Comparison of ENCODE assay signal across 12 cellular contexts in genomic region chr3:41808152-41808551, GRCh38.
DNase-seq lines count a peak whose midpoint lies in the region; ATAC-seq, FAIRE-seq and TF ChIP-seq lines count a peak whose summit lies in the region.
"Had no signal": no experiment of that assay in that cellular context is flagged by ENCODE, and none has a peak within 500 bp of the region (broad histone marks: within the 10 kb centered on the region; RNA-seq: fewer than 3 reads in every experiment).

No MANE protein-coding gene starts in this region.

- peak; percentile 76 for ATAC-seq in left lung
- no peak for ATAC-seq in psoas muscle
- no peak for ATAC-seq in HG03196 (IDR thresholded peaks at IDR 0.05; ENCODE audit: unreplicated experiment)

- H3K4me3 ChIP-seq in bronchial epithelial cell (ENCODE audit: low read depth, low read length) (no peak overlapping the region), left lung (no peak overlapping the region), psoas muscle (no peak overlapping the region), dorsolateral prefrontal cortex (no peak overlapping the region)

- H3K4me1 ChIP-seq in left lung = no peaks in the 10 kb centered on the region
- H3K4me1 ChIP-seq in psoas muscle = no peaks in the 10 kb centered on the region

- no peak overlapping the region for H3K27ac ChIP-seq in left lung
- no peak overlapping the region for H3K27ac ChIP-seq in psoas muscle
- H3K27ac ChIP-seq in dorsolateral prefrontal cortex = no peak overlapping the region

- intact Hi-C loops in left lung (cut with DNase I) (no loop called here), psoas muscle (cut with DNase I) (no loop called here), dorsolateral prefrontal cortex (cut with DNase I) (no loop called here)

- TF ChIP-seq CTCF in bronchial epithelial cell (IDR thresholded peaks at IDR 0.05; ENCODE audit: insufficient read depth, low read length, severe bottlenecking) = no peak
- no peak for TF ChIP-seq CTCF in left lung (IDR thresholded peaks at IDR 0.05)
- TF ChIP-seq CTCF in psoas muscle (IDR thresholded peaks at IDR 0.05) = no peak
- no peak for TF ChIP-seq CTCF in dorsolateral prefrontal cortex (IDR thresholded peaks at IDR 0.05 in 54 of 56, conservative IDR thresholded peaks at IDR 0.05 in 2 of 56; ENCODE audit: low read depth in 1 of 56, partially characterized antibody in 56 of 56)

- FAIRE-seq in bronchial epithelial cell (lab: Jason Lieb, UNC) = no peak
- FAIRE-seq: keratinocyte had no signal

- 79 to 87% (median 81%) methylated on average over 1 of the region's 1 CpG for WGBS in psoas muscle, 3 donors

- H3K9me3 ChIP-seq in left lung = no peaks in the 10 kb centered on the region
- H3K9me3 ChIP-seq in psoas muscle = no peaks in the 10 kb centered on the region

- H3K27me3 ChIP-seq in bronchial epithelial cell (ENCODE audit: control insufficient read depth, insufficient read depth, low read length) (no peaks in the 10 kb centered on the region), left lung (no peaks in the 10 kb centered on the region), psoas muscle (ENCODE audit: insufficient read depth in 3 of 3, low read length in 2 of 3) (no peaks in the 10 kb centered on the region), dorsolateral prefrontal cortex (no peaks in the 10 kb centered on the region)

- H3K36me3 ChIP-seq in bronchial epithelial cell (ENCODE audit: control insufficient read depth, insufficient read depth, low read length) (no peaks in the 10 kb centered on the region), left lung (no peaks in the 10 kb centered on the region), psoas muscle (ENCODE audit: insufficient read depth in 1 of 2, low read depth in 1 of 2) (no peaks in the 10 kb centered on the region)

- DNase-seq in COLO829 (ENCODE audit: low spot score) = peak; percentile 45
- DNase-seq in M059J (ENCODE audit: low read depth) = peak; percentile 73
- peak; percentile 44 for DNase-seq in bronchial epithelial cell (ENCODE audit: low read depth)
- DNase-seq in left lung = no peak
- no peak for DNase-seq in SIG-M5 (lab: John Stamatoyannopoulos, UW)
- DNase-seq in psoas muscle = no peak
- no peak for DNase-seq in dorsolateral prefrontal cortex
- DNase-seq: activated CD4-positive, alpha-beta T cell treated with anti-CD3 and anti-CD28 coated beads for 48 hours; NCI-H82; nephron progenitor cell had no signal

Comparison
In these comparisons a context has a peak if more than half of its experiments do, and no peak if none do; other contexts are left out.
1. DNase-seq: peak in COLO829 (single experiment), M059J (single experiment) and bronchial epithelial cell (single experiment); none in left lung (0 of 2), SIG-M5 (single experiment), psoas muscle (0 of 2) and dorsolateral prefrontal cortex (0 of 10).